Comparison of ENCODE assay signal across 26 cellular contexts in genomic region chr2:101863534-101863933, GRCh38.
"Had no signal": no experiment of that assay in that cellular context is flagged by ENCODE, and none has a peak within 500 bp of the region (broad histone marks: within the 10 kb centered on the region; RNA-seq: fewer than 3 reads in every experiment).

No MANE protein-coding gene starts in this region.

- H3K27ac ChIP-seq: brain microvascular endothelial cell, cardiac muscle cell, SJSA1 had no signal

- ATAC-seq: activated CD4-positive, CD25-positive, alpha-beta regulatory T cell treated with anti-CD3 and anti-CD28 coated beads, Interleukin-2, amount 50 U/mL, for 24 hours; activated CD8-positive, alpha-beta T cell treated with anti-CD3 and anti-CD28 coated beads, Interleukin-2, amount 10 ng/mL, durations not matched to agents 7 days and 5 days; activated T-cell treated with anti-CD3 and anti-CD28 coated beads, Interleukin-2, amount 50 U/mL, for 4 hours; SK-N-SH treated with all-trans-retinoic acid at 6 μM for 48 hours had no signal

- H3K4me3 Mint-ChIP-seq: activated CD8-positive, alpha-beta T cell treated with anti-CD3 and anti-CD28 coated beads, Interleukin-2, amount 10 ng/mL, durations not matched to agents 7 days and 5 days; activated naive CD4-positive, alpha-beta T cell treated with anti-CD3 and anti-CD28 coated beads, Interleukin-2, amount 10 ng/mL, durations not matched to agents 7 days and 5 days; activated T-cell treated with anti-CD3 and anti-CD28 coated beads, Interleukin-2, amount 50 U/mL, for 4 hours had no signal

- H3K27me3 Mint-ChIP-seq: activated naive CD4-positive, alpha-beta T cell treated with anti-CD3 and anti-CD28 coated beads, Interleukin-2, amount 10 ng/mL, durations not matched to agents 7 days and 5 days had no signal

- H3K9me3 Mint-ChIP-seq: activated naive CD4-positive, alpha-beta T cell treated with anti-CD3 and anti-CD28 coated beads, Interleukin-2, amount 10 ng/mL, durations not matched to agents 7 days and 5 days; activated T-cell treated with anti-CD3 and anti-CD28 coated beads, Interleukin-2, amount 50 U/mL, for 4 hours; activated T-helper 2 cell treated with anti-CD3 and anti-CD28 coated beads, Interferon-gamma antibody, Interleukin-2, Interleukin-4, amounts not matched to agents 10 μg/mL and 5 μg/mL and 100 μg/mL, durations not matched to agents 14 hours and 24 hours and 36 hours had no signal

- FAIRE-seq: astrocyte, RCC 7860 had no signal

- DNase-seq: activated CD4-positive, alpha-beta T cell treated with anti-CD3 and anti-CD28 coated beads for 4 hours; activated CD4-positive, alpha-beta T cell treated with anti-CD3 and anti-CD28 coated beads, Interleukin-2, amount 50 U/mL, for 4 hours; activated CD8-positive, alpha-beta memory T cell treated with anti-CD3 and anti-CD28 coated beads, Interleukin-2, amount 50 U/mL, for 48 hours; activated CD8-positive, alpha-beta T cell treated with anti-CD3 and anti-CD28 coated beads, Interleukin-2, amount 10 ng/mL, durations not matched to agents 7 days and 5 days; activated gamma-delta T cell treated with Interleukin-2 at 50 U/mL for 16 hours; activated naive CD4-positive, alpha-beta T cell treated with anti-CD3 and anti-CD28 coated beads, Interleukin-2, amount 10 ng/mL, durations not matched to agents 7 days and 5 days; activated T-cell treated with anti-CD3 and anti-CD28 coated beads, Interleukin-2, amount 50 U/mL, for 4 hours; amygdala; brain microvascular endothelial cell; Kasumi-1; KBM-7; NCI-H1105 treated with DMSO at 0.1 percent for 48 hours; NCI-H1436 treated with DMSO at 0.1 percent for 48 hours; NCI-H187; NCI-H2081; NCI-H510A treated with DMSO at 0.1 percent for 48 hours; NCI-H69; SHP77; SW 1271 had no signal

- H3K4me3 ChIP-seq: cardiac muscle cell, SJSA1 had no signal

- H3K27me3 ChIP-seq: brain microvascular endothelial cell, cardiac muscle cell, SJSA1 had no signal

- H3K27ac Mint-ChIP-seq: activated CD8-positive, alpha-beta T cell treated with anti-CD3 and anti-CD28 coated beads, Interleukin-2, amount 10 ng/mL, durations not matched to agents 7 days and 5 days; activated naive CD4-positive, alpha-beta T cell treated with anti-CD3 and anti-CD28 coated beads, Interleukin-2, amount 10 ng/mL, durations not matched to agents 7 days and 5 days; activated T-helper 2 cell treated with anti-CD3 and anti-CD28 coated beads, Interferon-gamma antibody, Interleukin-2, Interleukin-4, amounts not matched to agents 10 μg/mL and 5 μg/mL and 100 μg/mL, durations not matched to agents 14 hours and 24 hours and 36 hours had no signal

- H3K9me3 ChIP-seq: SJSA1 had no signal
